ENCODE assay signal across 44 cellular contexts in the genomic region with DNA sequence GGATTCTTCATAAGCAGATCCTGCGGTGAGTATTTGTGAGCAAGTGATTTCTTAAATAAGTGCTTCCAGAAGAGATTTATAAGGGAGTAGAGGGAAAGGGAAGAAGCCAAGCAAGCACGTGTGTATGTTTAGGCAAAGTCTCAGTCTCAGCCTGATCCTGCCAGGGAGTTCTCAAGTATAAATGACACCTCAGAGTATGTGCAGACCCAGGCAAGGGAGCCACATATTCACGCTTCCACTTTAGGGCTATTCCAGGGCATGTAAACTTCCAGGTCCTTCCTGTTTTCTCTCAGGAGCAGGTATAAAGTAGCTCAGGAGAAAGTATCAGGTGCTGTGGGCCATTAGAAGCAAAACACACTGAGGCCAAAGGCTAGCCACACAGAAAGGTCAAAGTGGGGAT. TPM values are rescaled to one million over a fixed set of nuclear protein-coding genes. Genes with fewer than 3 reads are reported as not detected.
"Had no signal": no experiment of that assay in that cellular context is flagged by ENCODE, and none has a peak within 500 bp of the region (broad histone marks: within the 10 kb centered on the region; RNA-seq: fewer than 3 reads in every experiment).

No MANE protein-coding gene starts in this region.

- DNase-seq: activated effector memory CD4-positive, alpha-beta T cell treated with anti-CD3 and anti-CD28 coated beads, Interleukin-2, amount 50 U/mL, for 16 hours; activated effector memory CD4-positive, alpha-beta T cell treated with Interleukin-2 at 50 U/mL for 16 hours; activated gamma-delta T cell; activated gamma-delta T cell treated with Interleukin-2 at 50 U/mL for 16 hours; activated naive CD4-positive, alpha-beta T cell; activated naive CD4-positive, alpha-beta T cell treated with anti-CD3 and anti-CD28 coated beads for 36 hours; activated naive CD4-positive, alpha-beta T cell treated with anti-CD3 and anti-CD28 coated beads, Interleukin-2, amount 10 ng/mL, durations not matched to agents 7 days and 5 days; activated naive CD4-positive, alpha-beta T cell treated with anti-CD3 and anti-CD28 coated beads, Interleukin-2, amount 50 U/mL, for 16 hours; activated naive CD4-positive, alpha-beta T cell treated with Interleukin-2 at 50 U/mL for 16 hours; activated naive CD8-positive, alpha-beta T cell treated with anti-CD3 and anti-CD28 coated beads for 36 hours; activated naive CD8-positive, alpha-beta T cell treated with anti-CD3 and anti-CD28 coated beads, Interleukin-2, amount 10 ng/mL, durations not matched to agents 7 days and 5 days; activated naive CD8-positive, alpha-beta T cell treated with anti-CD3 and anti-CD28 coated beads, Interleukin-2, amount 50 U/mL, for 24 hours; activated T-cell treated with anti-CD3 and anti-CD28 coated beads, Interleukin-2, amount 50 U/mL, for 1 hour; activated T-cell treated with anti-CD3 and anti-CD28 coated beads, Interleukin-2, amount 50 U/mL, for 24 hours; activated T-cell treated with anti-CD3 and anti-CD28 coated beads, Interleukin-2, amount 50 U/mL, for 4 hours; activated T-cell treated with anti-CD3 and anti-CD28 coated beads, Interleukin-2, amount 50 U/mL, for 48 hours; activated T-cell treated with anti-CD3 and anti-CD28 coated beads, Interleukin-2, amount 50 U/mL, for 72 hours; adrenal gland; amniotic stem cell; amygdala; anterior cingulate cortex; aorta; body of pancreas; brain microvascular endothelial cell; caudate nucleus; central memory CD4-positive, alpha-beta T cell; cerebellar nuclear complex had no signal

- H3K9me3 Mint-ChIP-seq: activated naive CD4-positive, alpha-beta T cell treated with anti-CD3 and anti-CD28 coated beads, Interleukin-2, amount 50 U/mL, for 24 hours; activated naive CD8-positive, alpha-beta T cell treated with anti-CD3 and anti-CD28 coated beads, Interleukin-2, amount 50 U/mL, for 24 hours had no signal

- H3K4me3 Mint-ChIP-seq: activated naive CD4-positive, alpha-beta T cell treated with anti-CD3 and anti-CD28 coated beads for 36 hours; activated naive CD4-positive, alpha-beta T cell treated with anti-CD3 and anti-CD28 coated beads, Interleukin-2, amount 10 ng/mL, durations not matched to agents 7 days and 5 days; activated naive CD4-positive, alpha-beta T cell treated with anti-CD3 and anti-CD28 coated beads, Interleukin-2, amount 50 U/mL, for 24 hours; activated naive CD8-positive, alpha-beta T cell; activated naive CD8-positive, alpha-beta T cell treated with anti-CD3 and anti-CD28 coated beads for 36 hours; activated naive CD8-positive, alpha-beta T cell treated with anti-CD3 and anti-CD28 coated beads, Interleukin-2, amount 10 ng/mL, durations not matched to agents 7 days and 5 days; activated naive CD8-positive, alpha-beta T cell treated with anti-CD3 and anti-CD28 coated beads, Interleukin-2, amount 50 U/mL, for 24 hours; activated T-cell treated with anti-CD3 and anti-CD28 coated beads, Interleukin-2, amount 50 U/mL, for 24 hours; activated T-cell treated with anti-CD3 and anti-CD28 coated beads, Interleukin-2, amount 50 U/mL, for 4 hours; activated T-cell treated with anti-CD3 and anti-CD28 coated beads, Interleukin-2, amount 50 U/mL, for 72 hours; activated T-helper 1 cell treated with anti-CD3 and anti-CD28 coated beads, Interleukin-12 subunit alpha, Interleukin-12 subunit beta, Interleukin-2, Interleukin-4 antibody, amounts not matched to agents 30 ng/mL and 10 ng/mL and 1 ng/mL, durations not matched to agents 14 hours and 24 hours and 36 hours; activated T-helper 17 cell treated with anti-CD3 and anti-CD28 coated beads, Interleukin-2, amount 50 U/mL, for 72 hours; brain; central memory CD8-positive, alpha-beta T cell had no signal

- H3K36me3 Mint-ChIP-seq: activated naive CD4-positive, alpha-beta T cell treated with anti-CD3 and anti-CD28 coated beads, Interleukin-2, amount 10 ng/mL, durations not matched to agents 7 days and 5 days; activated naive CD4-positive, alpha-beta T cell treated with anti-CD3 and anti-CD28 coated beads, Interleukin-2, amount 50 U/mL, for 72 hours; activated naive CD8-positive, alpha-beta T cell; activated naive CD8-positive, alpha-beta T cell treated with anti-CD3 and anti-CD28 coated beads for 36 hours; activated naive CD8-positive, alpha-beta T cell treated with anti-CD3 and anti-CD28 coated beads, Interleukin-2, amount 10 ng/mL, durations not matched to agents 7 days and 5 days; brain had no signal

- ATAC-seq: activated naive CD4-positive, alpha-beta T cell treated with anti-CD3 and anti-CD28 coated beads, Interleukin-2, amount 50 U/mL, for 72 hours; activated naive CD8-positive, alpha-beta T cell treated with anti-CD3 and anti-CD28 coated beads, Interleukin-2, amount 50 U/mL, for 24 hours; activated T-cell treated with anti-CD3 and anti-CD28 coated beads, Interleukin-2, amount 50 U/mL, for 4 hours; activated T-cell treated with anti-CD3 and anti-CD28 coated beads, Interleukin-2, amount 50 U/mL, for 72 hours; activated T-helper 17 cell treated with anti-CD3 and anti-CD28 coated beads, Interleukin-2, amount 50 U/mL, for 72 hours; body of pancreas had no signal

- H3K4me1 Mint-ChIP-seq: activated naive CD4-positive, alpha-beta T cell treated with anti-CD3 and anti-CD28 coated beads, Interleukin-2, amount 10 ng/mL, durations not matched to agents 7 days and 5 days; activated naive CD4-positive, alpha-beta T cell treated with anti-CD3 and anti-CD28 coated beads, Interleukin-2, amount 50 U/mL, for 24 hours; activated naive CD8-positive, alpha-beta T cell treated with anti-CD3 and anti-CD28 coated beads for 36 hours; activated naive CD8-positive, alpha-beta T cell treated with anti-CD3 and anti-CD28 coated beads, Interleukin-2, amount 10 ng/mL, durations not matched to agents 7 days and 5 days; activated naive CD8-positive, alpha-beta T cell treated with anti-CD3 and anti-CD28 coated beads, Interleukin-2, amount 50 U/mL, for 24 hours; activated T-helper 17 cell treated with anti-CD3 and anti-CD28 coated beads, Interleukin-2, amount 50 U/mL, for 72 hours; central memory CD8-positive, alpha-beta T cell had no signal

- H3K27me3 Mint-ChIP-seq: activated naive CD4-positive, alpha-beta T cell treated with anti-CD3 and anti-CD28 coated beads, Interleukin-2, amount 10 ng/mL, durations not matched to agents 7 days and 5 days; activated naive CD4-positive, alpha-beta T cell treated with anti-CD3 and anti-CD28 coated beads, Interleukin-2, amount 50 U/mL, for 24 hours; activated naive CD8-positive, alpha-beta T cell; activated naive CD8-positive, alpha-beta T cell treated with anti-CD3 and anti-CD28 coated beads for 36 hours; activated naive CD8-positive, alpha-beta T cell treated with anti-CD3 and anti-CD28 coated beads, Interleukin-2, amount 10 ng/mL, durations not matched to agents 7 days and 5 days; activated naive CD8-positive, alpha-beta T cell treated with anti-CD3 and anti-CD28 coated beads, Interleukin-2, amount 50 U/mL, for 24 hours; activated T-cell treated with anti-CD3 and anti-CD28 coated beads, Interleukin-2, amount 50 U/mL, for 24 hours; activated T-helper 17 cell treated with anti-CD3 and anti-CD28 coated beads, Interleukin-2, amount 50 U/mL, for 72 hours; central memory CD8-positive, alpha-beta T cell had no signal

- H3K27ac Mint-ChIP-seq: activated naive CD4-positive, alpha-beta T cell treated with anti-CD3 and anti-CD28 coated beads for 36 hours; activated naive CD4-positive, alpha-beta T cell treated with anti-CD3 and anti-CD28 coated beads, Interleukin-2, amount 10 ng/mL, durations not matched to agents 7 days and 5 days; activated naive CD4-positive, alpha-beta T cell treated with anti-CD3 and anti-CD28 coated beads, Interleukin-2, amount 50 U/mL, for 24 hours; activated naive CD4-positive, alpha-beta T cell treated with anti-CD3 and anti-CD28 coated beads, Interleukin-2, amount 50 U/mL, for 72 hours; activated naive CD8-positive, alpha-beta T cell; activated naive CD8-positive, alpha-beta T cell treated with anti-CD3 and anti-CD28 coated beads for 36 hours; activated naive CD8-positive, alpha-beta T cell treated with anti-CD3 and anti-CD28 coated beads, Interleukin-2, amount 10 ng/mL, durations not matched to agents 7 days and 5 days; activated naive CD8-positive, alpha-beta T cell treated with anti-CD3 and anti-CD28 coated beads, Interleukin-2, amount 50 U/mL, for 24 hours; activated T-cell treated with anti-CD3 and anti-CD28 coated beads, Interleukin-2, amount 50 U/mL, for 24 hours; activated T-cell treated with anti-CD3 and anti-CD28 coated beads, Interleukin-2, amount 50 U/mL, for 72 hours; activated T-helper 1 cell treated with anti-CD3 and anti-CD28 coated beads, Interleukin-12 subunit alpha, Interleukin-12 subunit beta, Interleukin-2, Interleukin-4 antibody, amounts not matched to agents 30 ng/mL and 10 ng/mL and 1 ng/mL, durations not matched to agents 14 hours and 24 hours and 36 hours; activated T-helper 17 cell treated with anti-CD3 and anti-CD28 coated beads, Interleukin-2, amount 50 U/mL, for 72 hours; activated T-helper 2 cell treated with anti-CD3 and anti-CD28 coated beads, Interferon-gamma antibody, Interleukin-2, Interleukin-4, amounts not matched to agents 10 μg/mL and 5 μg/mL and 100 μg/mL, durations not matched to agents 14 hours and 24 hours and 36 hours; brain had no signal

RNA-seq across cellular contexts. Expression of gene SPATA31D1, which starts 22.6 kb away (rescaled TPM):
- total RNA-seq: activated naive CD4-positive, alpha-beta T cell treated with anti-CD3 and anti-CD28 coated beads for 36 hours; activated naive CD4-positive, alpha-beta T cell treated with anti-CD3 and anti-CD28 coated beads, Interleukin-2, amount 50 U/mL, for 72 hours; activated naive CD8-positive, alpha-beta T cell treated with anti-CD3 and anti-CD28 coated beads for 36 hours; activated naive CD8-positive, alpha-beta T cell treated with anti-CD3 and anti-CD28 coated beads, Interleukin-2, amount 10 ng/mL, durations not matched to agents 7 days and 5 days; activated T-cell treated with anti-CD3 and anti-CD28 coated beads, Interleukin-2, amount 50 U/mL, for 4 hours; activated T-cell treated with anti-CD3 and anti-CD28 coated beads, Interleukin-2, amount 50 U/mL, for 72 hours; activated T-helper 1 cell treated with anti-CD3 and anti-CD28 coated beads, Interleukin-12 subunit alpha, Interleukin-12 subunit beta, Interleukin-2, Interleukin-4 antibody, amounts not matched to agents 30 ng/mL and 10 ng/mL and 1 ng/mL, durations not matched to agents 14 hours and 24 hours and 36 hours; activated T-helper 17 cell treated with anti-CD3 and anti-CD28 coated beads, Interleukin-2, amount 50 U/mL, for 72 hours; activated T-helper 2 cell treated with anti-CD3 and anti-CD28 coated beads, Interferon-gamma antibody, Interleukin-2, Interleukin-4, amounts not matched to agents 10 μg/mL and 5 μg/mL and 100 μg/mL, durations not matched to agents 14 hours and 24 hours and 36 hours; adrenal gland; aorta; ascending aorta; astrocyte; body of pancreas; breast epithelium; bronchial epithelial cell; cardiac muscle cell; cardiac septum; cerebellum; chondrocyte had no signal
- polyA plus RNA-seq: adipose tissue, adrenal gland, aorta, cardiac muscle cell had no signal
